Comparison of ENCODE assay signal across 9 cellular contexts in the genomic region with DNA sequence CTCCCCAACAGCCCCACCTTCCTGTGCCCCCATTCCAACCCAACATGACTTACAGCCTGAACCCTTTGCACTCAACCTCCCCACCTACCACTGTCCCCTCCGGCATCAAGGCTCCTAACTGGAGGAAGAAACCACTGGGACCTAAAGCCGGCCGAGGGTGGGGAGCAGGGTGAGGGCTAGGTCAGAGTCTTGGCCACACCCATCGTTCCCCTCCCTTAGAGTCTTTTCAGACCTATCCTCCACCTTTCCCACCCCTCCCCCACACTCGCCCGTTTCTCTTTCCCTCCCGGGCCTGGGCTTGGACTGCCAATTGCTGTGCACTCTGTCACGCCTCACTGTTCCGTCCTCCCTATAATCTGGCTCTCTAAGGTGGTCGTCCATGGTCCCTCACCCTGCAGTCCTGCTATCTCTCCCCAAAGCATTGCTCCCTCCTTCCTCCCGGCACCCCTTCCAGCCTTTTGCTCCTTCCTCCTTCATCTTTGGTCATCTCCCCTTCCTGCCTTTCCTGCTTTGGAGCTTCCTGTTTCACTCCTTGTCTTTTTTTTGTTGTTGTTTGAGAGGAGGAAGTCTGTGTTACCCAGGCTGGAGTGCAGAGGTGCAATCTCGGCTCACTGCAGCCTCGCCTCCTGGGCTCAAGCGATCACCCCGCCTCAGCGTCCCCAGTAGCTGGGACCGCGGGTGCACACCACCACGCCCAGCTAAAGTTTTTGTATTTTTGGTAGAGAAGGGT. TPM values are rescaled to one million over a fixed set of nuclear protein-coding genes. Genes with fewer than 3 reads are reported as not detected.
A peak's percentile ranks its signal among the peaks of the same experiment; 100 is the strongest.
DNase-seq lines count a peak whose midpoint lies in the region; ATAC-seq, FAIRE-seq and TF ChIP-seq lines count a peak whose summit lies in the region.
"Had no signal": no experiment of that assay in that cellular context is flagged by ENCODE, and none has a peak within 500 bp of the region (broad histone marks: within the 10 kb centered on the region; RNA-seq: fewer than 3 reads in every experiment).

No MANE protein-coding gene starts in this region.

- H3K36me3 ChIP-seq in H1 (ENCODE audit: control insufficient read depth in 2 of 4, insufficient read depth in 4 of 4, low read length in 3 of 4): peaks cover 0 to 21% (median 12%) of the 10 kb centered on the region in 4 experiments; a peak in 5 of 8 replicates

- POLR2A ChIA-PET in GM10248 (lab: Yijun Ruan, JAX) (no interaction called here), H1 (lab: Charles Lee; ENCODE audit: partially characterized antibody) (interaction anchor here (0.6 to 13.7 kb wide), 24 partner anchors 12 to 295 kb away, joined by 3 to 159 read pairs (median 4); partner anchors contain the start of genes ACADVL, CTDNEP1, DLG4 and DVL2)

- H2BK5ac ChIP-seq in H1 (ENCODE audit: low read depth, low read length): peak overlapping the region; percentile 95

- peak overlapping the region; percentile 51 to 73 (median 70) for H3K9ac ChIP-seq in H1 (replicated peaks in 1 of 4; ENCODE audit: extremely low read depth in 1 of 4, low read depth in 3 of 4, low read length in 3 of 4)
- H3K9ac ChIP-seq: KMS-11 had no signal

- peaks cover 9% of the 10 kb centered on the region for H3K79me1 ChIP-seq in H1 (ENCODE audit: low read depth, low read length)

- H3K4me1 Mint-ChIP-seq in natural killer cell treated with Interleukin-12 subunit alpha and Interleukin-12 subunit beta and Interleukin-15 and Interleukin-18, amount 100 ng/mL, for 72 hours (ENCODE audit: low read depth in 2 of 2): peaks cover 17 to 24% of the 10 kb centered on the region in 2 donors

- H3K4me1 ChIP-seq in H1 (replicated peaks in 1 of 4; ENCODE audit: control insufficient read depth in 3 of 4, insufficient read depth in 4 of 4, low read length in 3 of 4): peaks cover 5 to 15% (median 7%) of the 10 kb centered on the region in 4 experiments; a peak in 6 of 7 replicates

- H2BK20ac ChIP-seq in H1 (ENCODE audit: low read length): 0 out of 2 replicates have a peak overlapping the region, but pooled peaks have one; percentile 23

- H4K91ac ChIP-seq in H1 (replicated peaks; ENCODE audit: insufficient read length, low read length): peak overlapping the region; percentile 18

- no peak for TF ChIP-seq EP300 in H1 (IDR thresholded peaks at IDR 0.05; ENCODE audit: borderline replicate concordance in 1 of 2, low read depth in 2 of 2, low read length in 2 of 2)

- TF ChIP-seq CTCF in GM10248 (IDR thresholded peaks at IDR 0.05; ENCODE audit: control extremely low read depth, extremely low read depth, low read depth, missing control alignments): no peak
- TF ChIP-seq CTCF in H1 (IDR thresholded peaks at IDR 0.05; ENCODE audit: control extremely low read depth in 1 of 3, insufficient read depth in 1 of 3, low read depth in 1 of 3, low read length in 3 of 3): no peak

- H3K18ac ChIP-seq in H1 (ENCODE audit: extremely low read depth, low read length): peak overlapping the region; percentile 94

- CTCF ChIA-PET in GM10248 (lab: Yijun Ruan, JAX) (interaction anchor here (2.3 kb wide), 1 partner anchor 33 kb away, joined by 9 read pairs; no protein-coding TSS in a partner anchor), H1 (lab: Charles Lee; ENCODE audit: partially characterized antibody) (interaction anchor here (0.8 to 1.6 kb wide), 5 partner anchors 12 to 33 kb away, joined by 3 to 6 read pairs (median 3); partner anchors contain the start of genes CTDNEP1 and SLC2A4)

- H3K9me3 ChIP-seq in H1 (ENCODE audit: insufficient read depth in 2 of 2, low read depth in 1 of 2, low read length in 1 of 2): no peaks in the 10 kb centered on the region

- H3K27me3 Mint-ChIP-seq in natural killer cell treated with Interleukin-12 subunit alpha and Interleukin-12 subunit beta and Interleukin-15 and Interleukin-18, amount 100 ng/mL, for 72 hours: peaks cover 20 to 25% of the 10 kb centered on the region in 2 donors

- no peaks in the 10 kb centered on the region for H3K36me3 Mint-ChIP-seq in natural killer cell treated with Interleukin-12 subunit alpha and Interleukin-12 subunit beta and Interleukin-15 and Interleukin-18, amount 100 ng/mL, for 72 hours

- H3K4me3 ChIP-seq in H1 (ENCODE audit: extremely low read depth in 1 of 4, insufficient read depth in 2 of 4, low read depth in 3 of 4, low read length in 4 of 4): peak overlapping the region; percentile 93 to 98 (median 96)

- H3K23me2 ChIP-seq in H1 (ENCODE audit: low read depth, low read length): peaks cover 13% of the 10 kb centered on the region

- H4K5ac ChIP-seq in H1 (ENCODE audit: insufficient read length, low read depth, low read length): peak overlapping the region; percentile 68

- peak overlapping the region; percentile 67 for H3K4me3 Mint-ChIP-seq in natural killer cell treated with Interleukin-12 subunit alpha and Interleukin-12 subunit beta and Interleukin-15 and Interleukin-18, amount 100 ng/mL, for 72 hours

- peaks cover 0 to 31% of the 10 kb centered on the region in 2 experiments; a peak in 2 of 4 replicates for H3K79me2 ChIP-seq in H1 (ENCODE audit: control insufficient read depth in 1 of 2, insufficient read depth in 2 of 2, low read length in 2 of 2)

- WGBS in H1 (ENCODE audit: extremely low coverage in 1 of 2, insufficient coverage in 1 of 2, insufficient read length in 1 of 2, insufficient replicate concordance in 2 of 2, low coverage in 1 of 2, low lambda C conversion rate in 2 of 2, missing lambda C conversion rate in 1 of 2), 2 experiments: 14% methylated on average over 17 of the region's 19 CpGs; no CpG with 5 or more reads in 1 of the 2 experiments

- H2BK15ac ChIP-seq in H1 (ENCODE audit: low read length): peak overlapping the region; percentile 20; the same call in 1 of the 2 replicates

- no peak for TF ChIP-seq RAD21 in H1 (IDR thresholded peaks at IDR 0.05 in 1 of 2, conservative IDR thresholded peaks at IDR 0.05 in 1 of 2; ENCODE audit: low read depth in 2 of 2, low read length in 2 of 2)

- H2BK120ac ChIP-seq in H1 (replicated peaks; ENCODE audit: low read depth, low read length): no peak overlapping the region

- peak overlapping the region; percentile 92 for H4K8ac ChIP-seq in H1 (ENCODE audit: extremely low read depth, insufficient read depth, low read length)

- H3K4me2 ChIP-seq in H1 (ENCODE audit: insufficient read depth in 1 of 2, low read depth in 2 of 2, low read length in 2 of 2): peak overlapping the region; percentile 91 to 97
- H3K4me2 ChIP-seq: KMS-11 had no signal

- no peak overlapping the region; the same call in none of the 2 replicates for H2AK5ac ChIP-seq in H1 (ENCODE audit: low read depth, low read length)

- no peak; a peak in 1 of 3 replicates for TF ChIP-seq POLR2A in H1 (IDR thresholded peaks at IDR 0.05; ENCODE audit: control extremely low read depth in 1 of 2, low read depth in 2 of 2, low read length in 2 of 2)

- FAIRE-seq in H1 (lab: Jason Lieb, UNC): no peak

- peak overlapping the region; percentile 27 for H3K56ac ChIP-seq in H1 (replicated peaks; ENCODE audit: insufficient read length, low read depth, low read length)

- H2BK12ac ChIP-seq in H1 (ENCODE audit: low read depth, low read length): peak overlapping the region; percentile 97

- peak; percentile 38 for DNase-seq in GM10248 (ENCODE audit: extremely low spot score)
- peak; percentile 72 for DNase-seq in NCI-H510A treated with DMSO at 0.1 percent for 48 hours (lab: John Stamatoyannopoulos, UW)
- DNase-seq in H1 (ENCODE audit: low read depth in 1 of 2, low spot score in 2 of 2): peak in 1 of 2 experiments; percentile 88
- DNase-seq in natural killer cell treated with Interleukin-12 subunit alpha and Interleukin-12 subunit beta and Interleukin-15 and Interleukin-18, amount 100 ng/mL, for 72 hours (ENCODE audit: low spot score): no peak
- DNase-seq in GF-D8 (lab: John Stamatoyannopoulos, UW): no peak

- no peaks in the 10 kb centered on the region for H3K27me3 ChIP-seq in H1 (replicated peaks in 1 of 4; ENCODE audit: control insufficient read depth in 3 of 4, extremely low read depth in 1 of 4, insufficient read depth in 3 of 4, low read length in 3 of 4)

- H3K14ac ChIP-seq in H1 (ENCODE audit: insufficient read length): no peak overlapping the region

- no peak overlapping the region for H3K23ac ChIP-seq in H1 (ENCODE audit: insufficient read length)

- H3K9me3 Mint-ChIP-seq in natural killer cell treated with Interleukin-12 subunit alpha and Interleukin-12 subunit beta and Interleukin-15 and Interleukin-18, amount 100 ng/mL, for 72 hours: no peaks in the 10 kb centered on the region

- peaks cover 6 to 11% of the 10 kb centered on the region in 2 experiments for H4K20me1 ChIP-seq in H1 (replicated peaks in 1 of 2; ENCODE audit: control insufficient read depth in 1 of 2, insufficient read depth in 2 of 2, low read length in 2 of 2)

- ATAC-seq in natural killer cell treated with Interleukin-12 subunit alpha and Interleukin-12 subunit beta and Interleukin-15 and Interleukin-18, amount 100 ng/mL, for 72 hours: peak in 1 of 2 donors; percentile 11
- ATAC-seq in HG02973 (IDR thresholded peaks at IDR 0.05; ENCODE audit: unreplicated experiment) (no peak), GM19397 (IDR thresholded peaks at IDR 0.05; ENCODE audit: unreplicated experiment) (no peak), HG03571 (IDR thresholded peaks at IDR 0.05; ENCODE audit: unreplicated experiment) (no peak)

- no peak overlapping the region; the same call in 1 of the 2 replicates for H2AFZ ChIP-seq in H1 (ENCODE audit: low read length)

- H3K4ac ChIP-seq in H1 (replicated peaks; ENCODE audit: insufficient read length, low read depth, low read length): peak overlapping the region; percentile 6

- peak overlapping the region in 1 of 2 donors; percentile 49 for H3K27ac Mint-ChIP-seq in natural killer cell treated with Interleukin-12 subunit alpha and Interleukin-12 subunit beta and Interleukin-15 and Interleukin-18, amount 100 ng/mL, for 72 hours

- peak overlapping the region; percentile 82 for H3K27ac ChIP-seq in H1 (ENCODE audit: low read depth, low read length)
- H3K27ac ChIP-seq: KMS-11 had no signal

RNA-seq across cellular contexts. Expression of gene CLDN7, which starts 1.0 kb away (rescaled TPM):
- total RNA-seq in H1 (2021; fragmentation: NEBNext Ultra II Directional; extraction: Animal tissue kit (Norgen Biotek cat#: 25700)): 119 and 129 TPM in 2 replicates
- 118 and 196 TPM in 2 replicates for polyA plus RNA-seq in H1 (2011; rRNA removed)
- polyA plus RNA-seq in H1 (2011; cell fraction: cytosol; rRNA removed): 147 TPM
- 215 TPM for polyA plus RNA-seq in H1 (2011; cell fraction: nucleus; rRNA removed)
- 88.4 to 177 TPM (median 174 TPM) in 4 replicates for polyA plus RNA-seq in H1 (2012, experiment 1 of 2)
- 158 TPM for polyA plus RNA-seq in H1 (2012, experiment 2 of 2)
- polyA plus RNA-seq in H1 (2013, experiment 1 of 2): 157 TPM
- 171 TPM for polyA plus RNA-seq in H1 (2013, experiment 2 of 2)
- 58.0 and 75.5 TPM in 2 replicates for polyA minus RNA-seq in H1 (2011; rRNA and poly(A)+ RNA removed)
- 48.6 TPM for polyA minus RNA-seq in H1 (2011; cell fraction: cytosol; rRNA and poly(A)+ RNA removed)
- polyA minus RNA-seq in H1 (2011; cell fraction: nucleus; rRNA and poly(A)+ RNA removed): 91.4 TPM
- total RNA-seq in natural killer cell treated with Interleukin-12 subunit alpha and Interleukin-12 subunit beta and Interleukin-15 and Interleukin-18, amount 100 ng/mL, for 72 hours: 1 to 10 TPM in 1 of 2 donors, under 1 TPM in 1; 0.73 to 1.1 TPM

RNA-seq across cellular contexts. Expression of gene ELP5, which starts 11.2 kb away (rescaled TPM):
- total RNA-seq in H1 (2021; fragmentation: NEBNext Ultra II Directional; extraction: Animal tissue kit (Norgen Biotek cat#: 25700)): 75.4 and 78.1 TPM in 2 replicates
- polyA plus RNA-seq in H1 (2011; rRNA removed): 107 and 117 TPM in 2 replicates
- polyA plus RNA-seq in H1 (2011; cell fraction: cytosol; rRNA removed): 97.9 TPM
- polyA plus RNA-seq in H1 (2011; cell fraction: nucleus; rRNA removed): 68.1 TPM
- 78.7 to 99.0 TPM (median 88.0 TPM) in 4 replicates for polyA plus RNA-seq in H1 (2012, experiment 1 of 2)
- polyA plus RNA-seq in H1 (2012, experiment 2 of 2): 129 TPM
- polyA plus RNA-seq in H1 (2013, experiment 1 of 2): 56.8 TPM
- polyA plus RNA-seq in H1 (2013, experiment 2 of 2): 61.9 TPM
- 35.6 and 43.4 TPM in 2 replicates for polyA minus RNA-seq in H1 (2011; rRNA and poly(A)+ RNA removed)
- polyA minus RNA-seq in H1 (2011; cell fraction: cytosol; rRNA and poly(A)+ RNA removed): 20.9 TPM
- 25.1 TPM for polyA minus RNA-seq in H1 (2011; cell fraction: nucleus; rRNA and poly(A)+ RNA removed)
- 10 to 100 TPM; 43.5 to 70.5 TPM for total RNA-seq in natural killer cell treated with Interleukin-12 subunit alpha and Interleukin-12 subunit beta and Interleukin-15 and Interleukin-18, amount 100 ng/mL, for 72 hours

RNA-seq across cellular contexts. Expression of gene CTDNEP1, which starts 11.7 kb away (rescaled TPM):
- total RNA-seq in H1 (2021; fragmentation: NEBNext Ultra II Directional; extraction: Animal tissue kit (Norgen Biotek cat#: 25700)): 120 and 123 TPM in 2 replicates
- polyA plus RNA-seq in H1 (2011; rRNA removed): 106 and 114 TPM in 2 replicates
- 88.4 TPM for polyA plus RNA-seq in H1 (2011; cell fraction: cytosol; rRNA removed)
- polyA plus RNA-seq in H1 (2011; cell fraction: nucleus; rRNA removed): 152 TPM
- polyA plus RNA-seq in H1 (2012, experiment 1 of 2): 123 to 148 TPM (median 139 TPM) in 4 replicates
- polyA plus RNA-seq in H1 (2012, experiment 2 of 2): 151 TPM
- 94.4 TPM for polyA plus RNA-seq in H1 (2013, experiment 1 of 2)
- polyA plus RNA-seq in H1 (2013, experiment 2 of 2): 102 TPM
- polyA minus RNA-seq in H1 (2011; rRNA and poly(A)+ RNA removed): 123 and 147 TPM in 2 replicates
- 79.0 TPM for polyA minus RNA-seq in H1 (2011; cell fraction: cytosol; rRNA and poly(A)+ RNA removed)
- polyA minus RNA-seq in H1 (2011; cell fraction: nucleus; rRNA and poly(A)+ RNA removed): 82.6 TPM
- 100 to 1,000 TPM; 145 to 165 TPM for total RNA-seq in natural killer cell treated with Interleukin-12 subunit alpha and Interleukin-12 subunit beta and Interleukin-15 and Interleukin-18, amount 100 ng/mL, for 72 hours

RNA-seq across cellular contexts. Expression of gene SLC2A4, which starts 18.3 kb away (rescaled TPM):
- total RNA-seq in H1 (2021; fragmentation: NEBNext Ultra II Directional; extraction: Animal tissue kit (Norgen Biotek cat#: 25700)): 5.7 and 6.4 TPM in 2 replicates
- 6.9 and 10.6 TPM in 2 replicates for polyA plus RNA-seq in H1 (2011; rRNA removed)
- polyA plus RNA-seq in H1 (2011; cell fraction: cytosol; rRNA removed): 7.5 TPM
- polyA plus RNA-seq in H1 (2011; cell fraction: nucleus; rRNA removed): 15.5 TPM
- polyA plus RNA-seq in H1 (2012, experiment 1 of 2): 3.5 to 5.8 TPM (median 5.0 TPM) in 4 replicates
- 3.6 TPM for polyA plus RNA-seq in H1 (2012, experiment 2 of 2)
- polyA plus RNA-seq in H1 (2013, experiment 1 of 2): 7.3 TPM
- 6.6 TPM for polyA plus RNA-seq in H1 (2013, experiment 2 of 2)
- polyA minus RNA-seq in H1 (2011; rRNA and poly(A)+ RNA removed): 6.4 and 9.5 TPM in 2 replicates
- polyA minus RNA-seq in H1 (2011; cell fraction: cytosol; rRNA and poly(A)+ RNA removed): 5.3 TPM
- 13.3 TPM for polyA minus RNA-seq in H1 (2011; cell fraction: nucleus; rRNA and poly(A)+ RNA removed)
- under 1 TPM in 1 of 2 donors, not detected in 1; 0.50 TPM for total RNA-seq in natural killer cell treated with Interleukin-12 subunit alpha and Interleukin-12 subunit beta and Interleukin-15 and Interleukin-18, amount 100 ng/mL, for 72 hours

RNA-seq across cellular contexts. Expression of gene GABARAP, which starts 21.0 kb away (rescaled TPM):
- 252 and 265 TPM in 2 replicates for total RNA-seq in H1 (2021; fragmentation: NEBNext Ultra II Directional; extraction: Animal tissue kit (Norgen Biotek cat#: 25700))
- 351 and 581 TPM in 2 replicates for polyA plus RNA-seq in H1 (2011; rRNA removed)
- 311 TPM for polyA plus RNA-seq in H1 (2011; cell fraction: cytosol; rRNA removed)
- polyA plus RNA-seq in H1 (2011; cell fraction: nucleus; rRNA removed): 154 TPM
- 343 to 418 TPM (median 350 TPM) in 4 replicates for polyA plus RNA-seq in H1 (2012, experiment 1 of 2)
- 370 TPM for polyA plus RNA-seq in H1 (2012, experiment 2 of 2)
- polyA plus RNA-seq in H1 (2013, experiment 1 of 2): 374 TPM
- 396 TPM for polyA plus RNA-seq in H1 (2013, experiment 2 of 2)
- polyA minus RNA-seq in H1 (2011; rRNA and poly(A)+ RNA removed): 207 and 212 TPM in 2 replicates
- 78.2 TPM for polyA minus RNA-seq in H1 (2011; cell fraction: cytosol; rRNA and poly(A)+ RNA removed)
- polyA minus RNA-seq in H1 (2011; cell fraction: nucleus; rRNA and poly(A)+ RNA removed): 77.3 TPM
- 100 to 1,000 TPM; 197 to 277 TPM for total RNA-seq in natural killer cell treated with Interleukin-12 subunit alpha and Interleukin-12 subunit beta and Interleukin-15 and Interleukin-18, amount 100 ng/mL, for 72 hours

Comparison
In these comparisons a context has a peak if more than half of its experiments do, and no peak if none do; other contexts are left out.
1. DNase-seq: peak in GM10248 (single experiment) and NCI-H510A treated with DMSO at 0.1 percent for 48 hours (single experiment); none in natural killer cell treated with Interleukin-12 subunit alpha and Interleukin-12 subunit beta and Interleukin-15 and Interleukin-18, amount 100 ng/mL, for 72 hours (single experiment) and GF-D8 (single experiment).
2. RNA of gene CLDN7, which starts 1.0 kb away (total RNA-seq): 119 to 129 TPM in H1; 0.73 to 1.1 TPM in natural killer cell treated with Interleukin-12 subunit alpha and Interleukin-12 subunit beta and Interleukin-15 and Interleukin-18, amount 100 ng/mL, for 72 hours; every median in the first group is over 10 times any median in the second.